In the genomic region with DNA sequence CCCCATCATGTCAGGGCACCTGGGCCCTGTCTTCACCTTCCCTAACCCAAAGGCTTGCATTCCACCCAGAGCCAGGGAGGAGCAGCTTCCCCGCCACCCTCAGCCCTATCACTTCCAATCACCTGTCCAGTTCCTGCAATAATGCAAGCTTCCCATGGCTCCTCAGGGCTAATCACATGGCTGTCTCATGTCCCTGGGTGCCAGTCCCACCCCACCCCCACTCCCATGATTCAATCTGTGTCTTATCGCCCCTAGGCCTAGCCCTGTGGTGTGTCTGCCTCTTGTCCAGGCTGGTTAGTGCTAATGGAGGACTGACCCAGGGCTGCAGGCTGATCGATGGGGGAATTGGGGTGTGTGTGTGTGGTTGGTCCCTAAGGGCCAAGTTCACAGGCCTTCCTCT, we compare ENCODE assay signal across 28 cellular contexts. TPM values are rescaled to one million over a fixed set of nuclear protein-coding genes. Genes with fewer than 3 reads are reported as not detected.
DNase-seq lines count a peak whose midpoint lies in the region; TF ChIP-seq lines count a peak whose summit lies in the region.
"Had no signal": no experiment of that assay in that cellular context is flagged by ENCODE, and none has a peak within 500 bp of the region (broad histone marks: within the 10 kb centered on the region; RNA-seq: fewer than 3 reads in every experiment).

No MANE protein-coding gene starts in this region.

- POLR2A ChIA-PET in HEK293 (lab: Yijun Ruan, JAX) = no interaction called here
- POLR2A ChIA-PET in OCI-LY7 (lab: Charles Lee) = no interaction called here

- H3K9me3 ChIP-seq in BE2C (no peaks in the 10 kb centered on the region), HEK293 (ENCODE audit: control insufficient read depth, insufficient read depth, low read depth, low read length) (no peaks in the 10 kb centered on the region), WERI-Rb-1 (ENCODE audit: severe bottlenecking) (no peaks in the 10 kb centered on the region), neural progenitor cell (ENCODE audit: low read depth) (no peaks in the 10 kb centered on the region), OCI-LY7 (ENCODE audit: low read length) (no peaks in the 10 kb centered on the region)

- H3K9me2 ChIP-seq in OCI-LY7 (ENCODE audit: insufficient read depth, low read length) = no peaks in the 10 kb centered on the region

- no peak overlapping the region for H3K27ac ChIP-seq in HEK293 (ENCODE audit: extremely low read depth, low read depth, low read length)
- H3K27ac ChIP-seq in WERI-Rb-1 = no peak overlapping the region
- H3K27ac ChIP-seq in neural progenitor cell = no peak overlapping the region
- H3K27ac ChIP-seq in OCI-LY7 (ENCODE audit: low read depth, low read length, poor library complexity, severe bottlenecking) = no peak overlapping the region
- H3K27ac ChIP-seq: HL-60, SK-N-MC had no signal

- peak overlapping the region; percentile 0 for H3K27ac Mint-ChIP-seq in neural progenitor cell
- no peak overlapping the region for H3K27ac Mint-ChIP-seq in activated naive CD4-positive, alpha-beta T cell treated with anti-CD3 and anti-CD28 coated beads, Interleukin-2, amount 10 ng/mL, durations not matched to agents 7 days and 5 days

- H3K4me1 ChIP-seq in BE2C (peaks cover 58% of the 10 kb centered on the region), HEK293 (ENCODE audit: control insufficient read depth, insufficient read depth, low read length) (no peaks in the 10 kb centered on the region), neural progenitor cell (peaks cover 26% of the 10 kb centered on the region), OCI-LY7 (ENCODE audit: insufficient read depth, low read length, poor library complexity, severe bottlenecking) (no peaks in the 10 kb centered on the region)

- H3K4me3 Mint-ChIP-seq in neural progenitor cell = no peak overlapping the region
- H3K4me3 Mint-ChIP-seq in activated naive CD4-positive, alpha-beta T cell treated with anti-CD3 and anti-CD28 coated beads, Interleukin-2, amount 10 ng/mL, durations not matched to agents 7 days and 5 days = no peak overlapping the region
- H3K4me3 Mint-ChIP-seq: CD4-positive, alpha-beta memory T cell; IgD-negative memory B cell had no signal

- TF ChIP-seq CTCF in BE2C (IDR thresholded peaks at IDR 0.05; ENCODE audit: low read depth, low read length) (no peak), HEK293 (tag by site-specific recombination; IDR thresholded peaks at IDR 0.05) (no peak), WERI-Rb-1 (IDR thresholded peaks at IDR 0.05; ENCODE audit: low read depth, low read length) (no peak), neural progenitor cell (IDR thresholded peaks at IDR 0.05) (no peak), OCI-LY7 (conservative IDR thresholded peaks at IDR 0.05; ENCODE audit: low read length) (no peak)

- no peak overlapping the region for H3K4me2 ChIP-seq in neural progenitor cell
- no peak overlapping the region for H3K4me2 ChIP-seq in OCI-LY7 (ENCODE audit: low read length)

- peaks cover 37% of the 10 kb centered on the region for H3K4me1 Mint-ChIP-seq in neural progenitor cell
- no peaks in the 10 kb centered on the region for H3K4me1 Mint-ChIP-seq in activated naive CD4-positive, alpha-beta T cell treated with anti-CD3 and anti-CD28 coated beads, Interleukin-2, amount 10 ng/mL, durations not matched to agents 7 days and 5 days
- H3K4me1 Mint-ChIP-seq: CD4-positive, alpha-beta memory T cell had no signal

- DNase-seq in BE2C = peak; percentile 83
- peak; percentile 72 for DNase-seq in WERI-Rb-1
- DNase-seq in neural progenitor cell (ENCODE audit: low spot score) = no peak
- no peak for DNase-seq in OCI-LY7 (ENCODE audit: low spot score)
- no peak for DNase-seq in GM19240 (ENCODE audit: insufficient read length, low spot score)
- no peak for DNase-seq in activated naive CD4-positive, alpha-beta T cell treated with anti-CD3 and anti-CD28 coated beads, Interleukin-2, amount 10 ng/mL, durations not matched to agents 7 days and 5 days
- DNase-seq: AML-193; C1 segment of cervical spinal cord; CD4-positive, alpha-beta memory T cell; COR-L47; DMS53; GOT3; HCEC 1CT; NCI-H1092; NCI-H1417 treated with DMSO at 0.1 percent for 48 hours; NCI-H1694 treated with DMSO at 0.1 percent for 48 hours; NCI-H2081; NCI-H2227 treated with DMSO at 0.1 percent for 48 hours; RPMI8226; SHP77 had no signal

- intact Hi-C loops in OCI-LY7 (cut with micrococcal nuclease; ENCODE audit: unreplicated experiment) = no loop called here

- H3K4me3 ChIP-seq in BE2C (ENCODE audit: low read depth, low read length) (no peak overlapping the region), HEK293 (ENCODE audit: low read depth, low read length) (no peak overlapping the region), WERI-Rb-1 (ENCODE audit: low read depth, low read length) (no peak overlapping the region), neural progenitor cell (no peak overlapping the region), OCI-LY7 (ENCODE audit: low read depth, low read length, poor library complexity, severe bottlenecking) (no peak overlapping the region)
- H3K4me3 ChIP-seq: GM12878, SK-N-MC had no signal

- H2AFZ ChIP-seq in neural progenitor cell (replicated peaks) (no peak overlapping the region), OCI-LY7 (ENCODE audit: low read length) (no peak overlapping the region)

- peaks cover 30% of the 10 kb centered on the region for H3K27me3 Mint-ChIP-seq in neural progenitor cell (ENCODE audit: insufficient read depth, low read depth)
- peaks cover 92% of the 10 kb centered on the region for H3K27me3 Mint-ChIP-seq in activated naive CD4-positive, alpha-beta T cell treated with anti-CD3 and anti-CD28 coated beads, Interleukin-2, amount 10 ng/mL, durations not matched to agents 7 days and 5 days

- no peaks in the 10 kb centered on the region for H3K27me3 ChIP-seq in BE2C
- no peaks in the 10 kb centered on the region for H3K27me3 ChIP-seq in WERI-Rb-1 (ENCODE audit: insufficient read depth, low read depth, severe bottlenecking)
- peaks cover 43% of the 10 kb centered on the region for H3K27me3 ChIP-seq in neural progenitor cell

- no peaks in the 10 kb centered on the region for H3K9me3 Mint-ChIP-seq in neural progenitor cell
- H3K9me3 Mint-ChIP-seq in activated naive CD4-positive, alpha-beta T cell treated with anti-CD3 and anti-CD28 coated beads, Interleukin-2, amount 10 ng/mL, durations not matched to agents 7 days and 5 days = no peaks in the 10 kb centered on the region
- H3K9me3 Mint-ChIP-seq: IgD-negative memory B cell had no signal

- H4K20me1 ChIP-seq in neural progenitor cell (ENCODE audit: low read depth) (no peaks in the 10 kb centered on the region), OCI-LY7 (ENCODE audit: insufficient read depth, low read length) (no peaks in the 10 kb centered on the region)

- CTCF ChIA-PET in HEK293 (lab: Yijun Ruan, JAX) (interaction anchor here (0.7 to 6.8 kb wide), 4 partner anchors 9 to 191 kb away, joined by 3 to 37 read pairs (median 8); partner anchors contain the start of gene NTRK1), OCI-LY7 (lab: Charles Lee; ENCODE audit: unreplicated experiment) (no interaction called here)
- CTCF ChIA-PET in activated naive CD4-positive, alpha-beta T cell treated with anti-CD3 and anti-CD28 coated beads, Interleukin-2, amount 10 ng/mL, durations not matched to agents 7 days and 5 days (lab: Charles Lee) = interaction anchor here (1.5 kb wide), 1 partner anchor 23 kb away, joined by 4 read pairs; no protein-coding TSS in a partner anchor

- H3K79me2 ChIP-seq in neural progenitor cell (ENCODE audit: low read depth) (no peaks in the 10 kb centered on the region), OCI-LY7 (ENCODE audit: insufficient read depth, low read depth, low read length) (no peaks in the 10 kb centered on the region)

- H3K9ac ChIP-seq in neural progenitor cell = no peak overlapping the region

- H3K36me3 Mint-ChIP-seq in neural progenitor cell = no peaks in the 10 kb centered on the region
- H3K36me3 Mint-ChIP-seq in activated naive CD4-positive, alpha-beta T cell treated with anti-CD3 and anti-CD28 coated beads, Interleukin-2, amount 10 ng/mL, durations not matched to agents 7 days and 5 days = no peaks in the 10 kb centered on the region
- H3K36me3 Mint-ChIP-seq: CD4-positive, alpha-beta memory T cell had no signal

- H3K36me3 ChIP-seq in BE2C = peaks cover 2% of the 10 kb centered on the region; the same call in 1 of the 2 replicates
- no peaks in the 10 kb centered on the region for H3K36me3 ChIP-seq in HEK293 (ENCODE audit: control insufficient read depth in 2 of 2, insufficient read depth in 1 of 2, low read length in 2 of 2)
- H3K36me3 ChIP-seq in WERI-Rb-1 = no peaks in the 10 kb centered on the region
- H3K36me3 ChIP-seq in neural progenitor cell = no peaks in the 10 kb centered on the region
- no peaks in the 10 kb centered on the region for H3K36me3 ChIP-seq in OCI-LY7 (ENCODE audit: insufficient read depth, low read length)

- H3F3A ChIP-seq in neural progenitor cell (ENCODE audit: low read depth) = no peaks in the 10 kb centered on the region

- BruUV-seq in OCI-LY7 (replicated peaks; lab: Mats Ljungman, UMichigan) = no TSS peak

TF ChIP-seq in HEK293, 187 proteins besides CTCF, POLR2A, EP300 and RAD21 (continues in another document):
- TF ChIP-seq ZNF843 (tag by site-specific recombination; IDR thresholded peaks at IDR 0.05) (no peak), ZNF214 (tag by site-specific recombination; IDR thresholded peaks at IDR 0.05; ENCODE audit: borderline replicate concordance) (no peak), ZBTB48 (tag by site-specific recombination; IDR thresholded peaks at IDR 0.05) (0 out of 2 replicates have a peak, but pooled peaks have one; percentile 19)

RNA-seq across cellular contexts. Expression of gene PEAR1, which starts 11.0 kb away (rescaled TPM):
- 27.0 TPM for polyA plus RNA-seq in BE2C (2012; ENCODE audit: insufficient read depth, insufficient read length, low read depth)
- total RNA-seq in neural progenitor cell (ENCODE audit: low replicate concordance) (0.06 TPM in 1 of 2 replicates, not detected in the other), OCI-LY7 (2022) (not detected in 2 replicates)
- total RNA-seq in OCI-LY7 (2014; rRNA removed; shearing (Covaris generic)) = not detected in 2 replicates
- total RNA-seq: GM12878 had no signal
- polyA plus RNA-seq: CD4-positive, alpha-beta memory T cell; GM12878; IgD-negative memory B cell had no signal

RNA-seq across cellular contexts. Expression of gene NTRK1, which starts 21.9 kb away (rescaled TPM):
- polyA plus RNA-seq in BE2C (2012; ENCODE audit: insufficient read depth, insufficient read length, low read depth) = 67.7 TPM
- total RNA-seq in neural progenitor cell (ENCODE audit: low replicate concordance) = 0.15 TPM in 1 of 2 replicates, not detected in the other
- not detected in 2 replicates for total RNA-seq in OCI-LY7 (2014; rRNA removed; shearing (Covaris generic))
- not detected in 2 replicates for total RNA-seq in OCI-LY7 (2022)
- polyA plus RNA-seq: AG04450; CD4-positive, alpha-beta memory T cell; IgD-negative memory B cell had no signal

RNA-seq across cellular contexts. Expression of gene INSRR, which starts 23.6 kb away (rescaled TPM):
- polyA plus RNA-seq in BE2C (2012; ENCODE audit: insufficient read depth, insufficient read length, low read depth) = 1.6 TPM
- total RNA-seq in neural progenitor cell (ENCODE audit: low replicate concordance) (not detected in 2 replicates), OCI-LY7 (2022) (not detected in 2 replicates)
- total RNA-seq in OCI-LY7 (2014; rRNA removed; shearing (Covaris generic)) = not detected in 2 replicates
- total RNA-seq: Daoy, GM12878 had no signal
- polyA plus RNA-seq: AG04450; CD4-positive, alpha-beta memory T cell; IgD-negative memory B cell had no signal

RNA-seq across cellular contexts. Expression of gene LRRC71, which starts 37.9 kb away (rescaled TPM):
- polyA plus RNA-seq in BE2C (2012; ENCODE audit: insufficient read depth, insufficient read length, low read depth) = 1.3 TPM
- total RNA-seq in neural progenitor cell (ENCODE audit: low replicate concordance) (not detected in 2 replicates), OCI-LY7 (2022) (not detected in 2 replicates)
- total RNA-seq in OCI-LY7 (2014; rRNA removed; shearing (Covaris generic)) = not detected in 2 replicates
- total RNA-seq: CD4-positive, alpha-beta memory T cell; Daoy; GM12878; NCI-H460 had no signal
- polyA plus RNA-seq: AG04450; CD4-positive, alpha-beta memory T cell; GM12878; IgD-negative memory B cell had no signal

Comparison
In these comparisons a context has a peak if more than half of its experiments do, and no peak if none do; other contexts are left out.
1. DNase-seq: peak in BE2C (single experiment) and WERI-Rb-1 (single experiment); none in neural progenitor cell (single experiment), OCI-LY7 (single experiment), GM19240 (single experiment) and activated naive CD4-positive, alpha-beta T cell treated with anti-CD3 and anti-CD28 coated beads, Interleukin-2, amount 10 ng/mL, durations not matched to agents 7 days and 5 days (single experiment).